12 cellular contexts compared by ENCODE assay signal in the genomic region with DNA sequence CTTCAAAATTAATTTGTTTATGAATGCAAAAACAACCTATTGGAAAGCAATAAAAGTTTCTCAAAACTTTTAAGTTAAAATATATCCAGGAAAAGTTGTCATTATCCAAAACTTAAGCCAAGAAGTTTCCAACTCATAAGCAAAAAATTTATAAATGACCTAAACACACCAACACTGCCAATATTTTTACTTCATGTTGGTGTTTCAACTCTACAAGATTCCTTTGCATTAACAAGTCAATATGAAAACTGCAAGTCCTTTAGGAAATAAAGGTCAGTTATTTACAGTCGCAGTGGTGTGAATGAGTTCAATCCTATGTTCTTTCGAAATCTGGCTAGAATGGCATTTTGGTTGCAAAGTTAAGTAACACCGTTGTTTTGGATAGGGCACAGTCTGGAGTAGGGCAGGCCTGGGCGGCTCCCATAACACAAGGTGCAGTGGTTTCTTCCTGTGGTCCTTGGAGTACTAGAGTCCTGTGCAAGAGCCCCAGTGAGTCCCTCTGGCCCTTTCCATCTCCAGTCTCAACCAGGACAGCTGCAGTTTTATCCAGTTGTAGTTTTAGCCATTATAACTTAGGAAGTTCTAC.
DNase-seq lines count a peak whose midpoint lies in the region; ATAC-seq lines count a peak whose summit lies in the region.
"Had no signal": no experiment of that assay in that cellular context is flagged by ENCODE, and none has a peak within 500 bp of the region (broad histone marks: within the 10 kb centered on the region; RNA-seq: fewer than 3 reads in every experiment).

No MANE protein-coding gene starts in this region.

- H3K27me3 ChIP-seq in HUES64 (ENCODE audit: insufficient read depth, low read length) (no peaks in the 10 kb centered on the region), adipocyte (replicated peaks; ENCODE audit: control insufficient read depth, insufficient read depth, low read length) (no peaks in the 10 kb centered on the region)

- ATAC-seq in GM19395 (IDR thresholded peaks at IDR 0.05; ENCODE audit: unreplicated experiment) (no peak), HG03196 (IDR thresholded peaks at IDR 0.05; ENCODE audit: unreplicated experiment) (no peak)

- WGBS in HUES64: 68% methylated on average over 4 of the region's 4 CpGs

- in situ Hi-C loops in ACHN (cut with HindIII; ENCODE audit: low pct_ligation_motif_present, low pct_unique_long_range_greater_than_20kb, low sequenced_read_pairs): no loop called here

- H3K4me3 ChIP-seq in HUES64 (ENCODE audit: low read length) (no peak overlapping the region), adipocyte (ENCODE audit: low read length) (no peak overlapping the region)

- no peaks in the 10 kb centered on the region for H3K9me3 ChIP-seq in HUES64 (ENCODE audit: insufficient read depth, low read depth, low read length)
- no peaks in the 10 kb centered on the region for H3K9me3 ChIP-seq in adipocyte (ENCODE audit: control insufficient read depth, low read length)

- H3K9ac ChIP-seq in HUES64 (ENCODE audit: low read depth, low read length): no peak overlapping the region
- no peak overlapping the region for H3K9ac ChIP-seq in adipocyte (ENCODE audit: low read length)

- peak; percentile 22 for DNase-seq in ACHN
- DNase-seq in adipocyte (ENCODE audit: low read depth): peak; percentile 50
- peak; percentile 65 for DNase-seq in islet precursor cell
- DNase-seq in Ammon's horn (ENCODE audit: low spot score): no peak
- DNase-seq in stimulated activated CD4-positive, alpha-beta T cell treated with anti-CD3 and anti-CD28 coated beads, Interleukin-4, amount 100 ng/mL, for 24 hours: no peak
- DNase-seq: activated naive CD4-positive, alpha-beta T cell treated with Interleukin-2 at 50 U/mL for 16 hours; caudate nucleus; NCI-H2081 treated with DMSO at 0.1 percent for 48 hours; retina had no signal

- peak overlapping the region; percentile 24; the same call in 1 of the 2 replicates for H3K27ac ChIP-seq in HUES64 (ENCODE audit: low read depth, low read length)

- H3K36me3 ChIP-seq in HUES64 (ENCODE audit: insufficient read depth, low read length) (no peaks in the 10 kb centered on the region), adipocyte (ENCODE audit: control insufficient read depth, insufficient read depth, low read length, severe bottlenecking) (no peaks in the 10 kb centered on the region)

- peaks cover 73% of the 10 kb centered on the region for H3K4me1 ChIP-seq in HUES64 (ENCODE audit: insufficient read depth, low read length)
- peaks cover 83% of the 10 kb centered on the region for H3K4me1 ChIP-seq in adipocyte (ENCODE audit: control insufficient read depth, insufficient read depth, low read length)

Comparison
In these comparisons a context has a peak if more than half of its experiments do, and no peak if none do; other contexts are left out.
1. DNase-seq: peak in ACHN (single experiment), adipocyte (single experiment) and islet precursor cell (single experiment); none in Ammon's horn (single experiment) and stimulated activated CD4-positive, alpha-beta T cell treated with anti-CD3 and anti-CD28 coated beads, Interleukin-4, amount 100 ng/mL, for 24 hours (single experiment).